ENCODE assay signal across 1 cellular context in genomic region chr20:46040902-46041535, GRCh38.
TF ChIP-seq lines count a peak whose summit lies in the region.

No MANE protein-coding gene starts in this region.

TF ChIP-seq in HepG2, 621 proteins besides CTCF, POLR2A, EP300 and RAD21 (continued from another document and continues in another):
- TF ChIP-seq ZHX2 (IDR thresholded peaks at IDR 0.05; ENCODE audit: low read depth), result no peak
- peak; percentile 95; the same call in 1 of the 2 replicates for TF ChIP-seq ZHX2 (CRISPR knock-in tag; IDR thresholded peaks at IDR 0.05; ENCODE audit: borderline replicate concordance)
- 0 out of 2 replicates have a peak, but pooled peaks have one; percentile 25 for TF ChIP-seq ZC3H13 (CRISPR knock-in tag; IDR thresholded peaks at IDR 0.05)
- 0 out of 2 replicates have a peak, but pooled peaks have one; percentile 56 for TF ChIP-seq ZNF629 (CRISPR knock-in tag; conservative IDR thresholded peaks at IDR 0.05)
- peak; percentile 96 for TF ChIP-seq ZNF737 (CRISPR knock-in tag; IDR thresholded peaks at IDR 0.05; ENCODE audit: borderline replicate concordance)
- no peak for TF ChIP-seq PAF1 (CRISPR knock-in tag; IDR thresholded peaks at IDR 0.05)
- no peak for TF ChIP-seq RBM22 (optimal IDR thresholded peaks at IDR 0.05; ENCODE audit: low read length)
- no peak for TF ChIP-seq ADNP (CRISPR knock-in tag; IDR thresholded peaks at IDR 0.05)
- peak; percentile 97 for TF ChIP-seq ZNF331 (CRISPR knock-in tag; IDR thresholded peaks at IDR 0.05)
- TF ChIP-seq CEBPG (CRISPR knock-in tag; IDR thresholded peaks at IDR 0.05), result peak; percentile 57; the same call in 1 of the 2 replicates
- TF ChIP-seq ZNF761 (CRISPR knock-in tag; conservative IDR thresholded peaks at IDR 0.05), result no peak
- peak; percentile 88; the same call in 1 of the 2 replicates for TF ChIP-seq PAX8 (CRISPR knock-in tag; IDR thresholded peaks at IDR 0.05; ENCODE audit: borderline replicate concordance)
- peak; percentile 85 for TF ChIP-seq ZNF275 (CRISPR knock-in tag; IDR thresholded peaks at IDR 0.05; ENCODE audit: borderline replicate concordance)
- no peak for TF ChIP-seq RELA (CRISPR knock-in tag; IDR thresholded peaks at IDR 0.05)
- TF ChIP-seq, protein P1, sequence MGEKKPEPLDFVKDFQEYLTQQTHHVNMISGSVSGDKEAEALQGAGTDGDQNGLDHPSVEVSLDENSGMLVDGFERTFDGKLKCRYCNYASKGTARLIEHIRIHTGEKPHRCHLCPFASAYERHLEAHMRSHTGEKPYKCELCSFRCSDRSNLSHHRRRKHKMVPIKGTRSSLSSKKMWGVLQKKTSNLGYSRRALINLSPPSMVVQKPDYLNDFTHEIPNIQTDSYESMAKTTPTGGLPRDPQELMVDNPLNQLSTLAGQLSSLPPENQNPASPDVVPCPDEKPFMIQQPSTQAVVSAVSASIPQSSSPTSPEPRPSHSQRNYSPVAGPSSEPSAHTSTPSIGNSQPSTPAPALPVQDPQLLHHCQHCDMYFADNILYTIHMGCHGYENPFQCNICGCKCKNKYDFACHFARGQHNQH (CRISPR knock-in tag; IDR thresholded peaks at IDR 0.05), result peak; percentile 96
- TF ChIP-seq, protein P2, sequence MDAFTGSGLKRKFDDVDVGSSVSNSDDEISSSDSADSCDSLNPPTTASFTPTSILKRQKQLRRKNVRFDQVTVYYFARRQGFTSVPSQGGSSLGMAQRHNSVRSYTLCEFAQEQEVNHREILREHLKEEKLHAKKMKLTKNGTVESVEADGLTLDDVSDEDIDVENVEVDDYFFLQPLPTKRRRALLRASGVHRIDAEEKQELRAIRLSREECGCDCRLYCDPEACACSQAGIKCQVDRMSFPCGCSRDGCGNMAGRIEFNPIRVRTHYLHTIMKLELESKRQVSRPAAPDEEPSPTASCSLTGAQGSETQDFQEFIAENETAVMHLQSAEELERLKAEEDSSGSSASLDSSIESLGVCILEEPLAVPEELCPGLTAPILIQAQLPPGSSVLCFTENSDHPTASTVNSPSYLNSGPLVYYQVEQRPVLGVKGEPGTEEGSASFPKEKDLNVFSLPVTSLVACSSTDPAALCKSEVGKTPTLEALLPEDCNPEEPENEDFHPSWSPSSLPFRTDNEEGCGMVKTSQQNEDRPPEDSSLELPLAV (CRISPR knock-in tag; conservative IDR thresholded peaks at IDR 0.05; ENCODE audit: low read depth), result no peak
- TF ChIP-seq MZF1 (CRISPR knock-in tag; IDR thresholded peaks at IDR 0.05; ENCODE audit: borderline replicate concordance), result no peak
- TF ChIP-seq HOXA3 (CRISPR knock-in tag; IDR thresholded peaks at IDR 0.05), result peak; percentile 73
- TF ChIP-seq HDAC6 (IDR thresholded peaks at IDR 0.05; ENCODE audit: low read depth, low read length), result no peak
- TF ChIP-seq ARHGAP35 (CRISPR knock-in tag; IDR thresholded peaks at IDR 0.05; ENCODE audit: borderline replicate concordance), result peak; percentile 97; the same call in 1 of the 2 replicates
- TF ChIP-seq ZNF383 (CRISPR knock-in tag; IDR thresholded peaks at IDR 0.05; ENCODE audit: borderline replicate concordance), result no peak
- peak; percentile 74 for TF ChIP-seq HNF4A (CRISPR knock-in tag; IDR thresholded peaks at IDR 0.05)
- no peak for TF ChIP-seq AGO2 (optimal IDR thresholded peaks at IDR 0.05; ENCODE audit: low read depth, low read length)
- TF ChIP-seq, protein P3, sequence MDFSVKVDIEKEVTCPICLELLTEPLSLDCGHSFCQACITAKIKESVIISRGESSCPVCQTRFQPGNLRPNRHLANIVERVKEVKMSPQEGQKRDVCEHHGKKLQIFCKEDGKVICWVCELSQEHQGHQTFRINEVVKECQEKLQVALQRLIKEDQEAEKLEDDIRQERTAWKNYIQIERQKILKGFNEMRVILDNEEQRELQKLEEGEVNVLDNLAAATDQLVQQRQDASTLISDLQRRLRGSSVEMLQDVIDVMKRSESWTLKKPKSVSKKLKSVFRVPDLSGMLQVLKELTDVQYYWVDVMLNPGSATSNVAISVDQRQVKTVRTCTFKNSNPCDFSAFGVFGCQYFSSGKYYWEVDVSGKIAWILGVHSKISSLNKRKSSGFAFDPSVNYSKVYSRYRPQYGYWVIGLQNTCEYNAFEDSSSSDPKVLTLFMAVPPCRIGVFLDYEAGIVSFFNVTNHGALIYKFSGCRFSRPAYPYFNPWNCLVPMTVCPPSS (IDR thresholded peaks at IDR 0.05), result no peak
- no peak for TF ChIP-seq NR2F2 (IDR thresholded peaks at IDR 0.05; ENCODE audit: borderline replicate concordance, low read depth)
- TF ChIP-seq ZFP36L1 (CRISPR knock-in tag; IDR thresholded peaks at IDR 0.05), result peak; percentile 61; the same call in 1 of the 2 replicates
- no peak for TF ChIP-seq SP4 (CRISPR knock-in tag; IDR thresholded peaks at IDR 0.05)
- peak; percentile 99 for TF ChIP-seq ZNF557 (CRISPR knock-in tag; IDR thresholded peaks at IDR 0.05)
- TF ChIP-seq MAFG (CRISPR knock-in tag; IDR thresholded peaks at IDR 0.05), result no peak
- TF ChIP-seq ZNF33A (CRISPR knock-in tag; IDR thresholded peaks at IDR 0.05; ENCODE audit: borderline replicate concordance), result no peak
- TF ChIP-seq ATF5 (CRISPR knock-in tag; IDR thresholded peaks at IDR 0.05; ENCODE audit: low read depth), result 0 out of 2 replicates have a peak, but pooled peaks have one; percentile 39
- TF ChIP-seq ZNF619 (CRISPR knock-in tag; IDR thresholded peaks at IDR 0.05), result no peak; the same call in 1 of the 2 replicates
- no peak for TF ChIP-seq ZNF121 (CRISPR knock-in tag; IDR thresholded peaks at IDR 0.05)
- TF ChIP-seq, protein P4, sequence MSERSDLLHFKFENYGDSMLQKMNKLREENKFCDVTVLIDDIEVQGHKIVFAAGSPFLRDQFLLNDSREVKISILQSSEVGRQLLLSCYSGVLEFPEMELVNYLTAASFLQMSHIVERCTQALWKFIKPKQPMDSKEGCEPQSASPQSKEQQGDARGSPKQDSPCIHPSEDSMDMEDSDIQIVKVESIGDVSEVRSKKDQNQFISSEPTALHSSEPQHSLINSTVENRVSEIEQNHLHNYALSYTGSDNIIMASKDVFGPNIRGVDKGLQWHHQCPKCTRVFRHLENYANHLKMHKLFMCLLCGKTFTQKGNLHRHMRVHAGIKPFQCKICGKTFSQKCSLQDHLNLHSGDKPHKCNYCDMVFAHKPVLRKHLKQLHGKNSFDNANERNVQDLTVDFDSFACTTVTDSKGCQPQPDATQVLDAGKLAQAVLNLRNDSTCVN (CRISPR knock-in tag; IDR thresholded peaks at IDR 0.05; ENCODE audit: borderline replicate concordance), result peak; percentile 92
- TF ChIP-seq BHLHE40 (IDR thresholded peaks at IDR 0.05; ENCODE audit: low read length), result no peak
- TF ChIP-seq KDM1A (CRISPR knock-in tag; IDR thresholded peaks at IDR 0.05), result no peak
- peak; percentile 79 for TF ChIP-seq KMT2B (CRISPR knock-in tag; IDR thresholded peaks at IDR 0.05)
- peak in 1 of 2 experiments; percentile 95; a peak in 2 of 4 replicates for TF ChIP-seq KLF16 (CRISPR knock-in tag; IDR thresholded peaks at IDR 0.05)
- TF ChIP-seq, protein P5, sequence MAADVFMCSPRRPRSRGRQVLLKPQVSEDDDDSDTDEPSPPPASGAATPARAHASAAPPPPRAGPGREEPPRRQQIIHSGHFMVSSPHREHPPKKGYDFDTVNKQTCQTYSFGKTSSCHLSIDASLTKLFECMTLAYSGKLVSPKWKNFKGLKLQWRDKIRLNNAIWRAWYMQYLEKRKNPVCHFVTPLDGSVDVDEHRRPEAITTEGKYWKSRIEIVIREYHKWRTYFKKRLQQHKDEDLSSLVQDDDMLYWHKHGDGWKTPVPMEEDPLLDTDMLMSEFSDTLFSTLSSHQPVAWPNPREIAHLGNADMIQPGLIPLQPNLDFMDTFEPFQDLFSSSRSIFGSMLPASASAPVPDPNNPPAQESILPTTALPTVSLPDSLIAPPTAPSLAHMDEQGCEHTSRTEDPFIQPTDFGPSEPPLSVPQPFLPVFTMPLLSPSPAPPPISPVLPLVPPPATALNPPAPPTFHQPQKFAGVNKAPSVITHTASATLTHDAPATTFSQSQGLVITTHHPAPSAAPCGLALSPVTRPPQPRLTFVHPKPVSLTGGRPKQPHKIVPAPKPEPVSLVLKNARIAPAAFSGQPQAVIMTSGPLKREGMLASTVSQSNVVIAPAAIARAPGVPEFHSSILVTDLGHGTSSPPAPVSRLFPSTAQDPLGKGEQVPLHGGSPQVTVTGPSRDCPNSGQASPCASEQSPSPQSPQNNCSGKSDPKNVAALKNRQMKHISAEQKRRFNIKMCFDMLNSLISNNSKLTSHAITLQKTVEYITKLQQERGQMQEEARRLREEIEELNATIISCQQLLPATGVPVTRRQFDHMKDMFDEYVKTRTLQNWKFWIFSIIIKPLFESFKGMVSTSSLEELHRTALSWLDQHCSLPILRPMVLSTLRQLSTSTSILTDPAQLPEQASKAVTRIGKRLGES (CRISPR knock-in tag; IDR thresholded peaks at IDR 0.05; ENCODE audit: borderline replicate concordance), result peak; percentile 95
- TF ChIP-seq ZNF768 (CRISPR knock-in tag; IDR thresholded peaks at IDR 0.05), result no peak
- no peak for TF ChIP-seq ARNT (IDR thresholded peaks at IDR 0.05)
- TF ChIP-seq REL (CRISPR knock-in tag; conservative IDR thresholded peaks at IDR 0.05), result peak; percentile 79
- TF ChIP-seq ZNF790 (CRISPR knock-in tag; IDR thresholded peaks at IDR 0.05; ENCODE audit: borderline replicate concordance), result peak; percentile 85; the same call in 1 of the 2 replicates
- no peak for TF ChIP-seq U2AF2 (IDR thresholded peaks at IDR 0.05; ENCODE audit: low read depth, low read length)
- no peak for TF ChIP-seq AGO1 (IDR thresholded peaks at IDR 0.05; ENCODE audit: low read depth, low read length, poor library complexity, severe bottlenecking)
- 0 out of 2 replicates have a peak, but pooled peaks have one; percentile 18 for TF ChIP-seq ZNF251 (CRISPR knock-in tag; IDR thresholded peaks at IDR 0.05)
- TF ChIP-seq HMG20A (CRISPR knock-in tag; IDR thresholded peaks at IDR 0.05; ENCODE audit: borderline replicate concordance), result no peak; the same call in 1 of the 2 replicates
- TF ChIP-seq HMGXB4 (CRISPR knock-in tag; IDR thresholded peaks at IDR 0.05; ENCODE audit: borderline replicate concordance in 1 of 2, low read depth in 1 of 2), result peak in 1 of 2 experiments; percentile 76; a peak in 2 of 4 replicates
